ENCODE assay signal across 20 cellular contexts in genomic region chr7:17444151-17444550, GRCh38.
"Had no signal": no experiment of that assay in that cellular context is flagged by ENCODE, and none has a peak within 500 bp of the region (broad histone marks: within the 10 kb centered on the region; RNA-seq: fewer than 3 reads in every experiment).

No MANE protein-coding gene starts in this region.

- H3K27me3 ChIP-seq: body of pancreas, esophagus squamous epithelium, right lobe of liver, vagina had no signal

- DNase-seq: activated naive CD4-positive, alpha-beta T cell; activated T-cell treated with anti-CD3 and anti-CD28 coated beads for 4 hours; activated T-cell treated with anti-CD3 and anti-CD28 coated beads, Interleukin-2, amount 50 U/mL, for 72 hours; anterior cingulate cortex; body of pancreas; effector CD4-positive, alpha-beta T cell; esophagus squamous epithelium; left ventricle myocardium inferior; right lobe of liver; stimulated activated CD4-positive, alpha-beta T cell treated with anti-CD3 and anti-CD28 coated beads, Interleukin-4, amount 100 ng/mL, for 24 hours had no signal

- H3K36me3 Mint-ChIP-seq: stimulated activated effector memory CD8-positive, alpha-beta T cell treated with anti-CD3 and anti-CD28 coated beads, Interleukin-12 subunit alpha, Interleukin-12 subunit beta, amount 100 ng/mL, for 72 hours had no signal

- H3K4me1 Mint-ChIP-seq: nephron; stimulated activated effector memory CD8-positive, alpha-beta T cell treated with anti-CD3 and anti-CD28 coated beads, Interleukin-12 subunit alpha, Interleukin-12 subunit beta, amount 100 ng/mL, for 72 hours had no signal

- H3K27ac Mint-ChIP-seq: activated naive CD4-positive, alpha-beta T cell treated with anti-CD3 and anti-CD28 coated beads, Interleukin-2, amount 50 U/mL, for 72 hours; activated T-cell treated with anti-CD3 and anti-CD28 coated beads, Interleukin-2, amount 50 U/mL, for 72 hours; nephron; stimulated activated effector memory CD8-positive, alpha-beta T cell treated with anti-CD3 and anti-CD28 coated beads, Interleukin-12 subunit alpha, Interleukin-12 subunit beta, amount 100 ng/mL, for 72 hours; stimulated activated naive CD8-positive, alpha-beta T cell treated with anti-CD3 and anti-CD28 coated beads, Interleukin-15, Interleukin-2, amounts not matched to agents 100 ng/mL and 50 ng/mL, for 24 hours; type B pancreatic cell; WTC11 had no signal

- ATAC-seq: activated naive CD4-positive, alpha-beta T cell treated with anti-CD3 and anti-CD28 coated beads, Interleukin-2, amount 50 U/mL, for 72 hours; activated T-cell treated with anti-CD3 and anti-CD28 coated beads, Interleukin-2, amount 50 U/mL, for 72 hours; body of pancreas; stimulated activated effector memory CD8-positive, alpha-beta T cell treated with anti-CD3 and anti-CD28 coated beads, Interleukin-12 subunit alpha, Interleukin-12 subunit beta, amount 100 ng/mL, for 72 hours; WTC11 had no signal

- H3K36me3 ChIP-seq: esophagus squamous epithelium, left ventricle myocardium inferior, right lobe of liver, vagina had no signal

- FAIRE-seq: islet of Langerhans had no signal

- H3K9me3 ChIP-seq: right lobe of liver had no signal

- H3K27ac ChIP-seq: body of pancreas, epithelial cell of prostate, esophagus squamous epithelium, left ventricle myocardium inferior, vagina had no signal

- H3K4me1 ChIP-seq: body of pancreas, left ventricle myocardium inferior, vagina had no signal

- H3K4me3 ChIP-seq: body of pancreas, esophagus squamous epithelium, left ventricle myocardium inferior, lung, right lobe of liver, vagina had no signal

- H3K4me3 Mint-ChIP-seq: activated T-cell treated with anti-CD3 and anti-CD28 coated beads, Interleukin-2, amount 50 U/mL, for 72 hours; nephron; stimulated activated effector memory CD8-positive, alpha-beta T cell treated with anti-CD3 and anti-CD28 coated beads, Interleukin-12 subunit alpha, Interleukin-12 subunit beta, amount 100 ng/mL, for 72 hours; stimulated activated naive CD8-positive, alpha-beta T cell treated with anti-CD3 and anti-CD28 coated beads, Interleukin-15, Interleukin-2, amounts not matched to agents 100 ng/mL and 50 ng/mL, for 24 hours; type B pancreatic cell; WTC11 had no signal
